15 cellular contexts compared by ENCODE assay signal in the genomic region with DNA sequence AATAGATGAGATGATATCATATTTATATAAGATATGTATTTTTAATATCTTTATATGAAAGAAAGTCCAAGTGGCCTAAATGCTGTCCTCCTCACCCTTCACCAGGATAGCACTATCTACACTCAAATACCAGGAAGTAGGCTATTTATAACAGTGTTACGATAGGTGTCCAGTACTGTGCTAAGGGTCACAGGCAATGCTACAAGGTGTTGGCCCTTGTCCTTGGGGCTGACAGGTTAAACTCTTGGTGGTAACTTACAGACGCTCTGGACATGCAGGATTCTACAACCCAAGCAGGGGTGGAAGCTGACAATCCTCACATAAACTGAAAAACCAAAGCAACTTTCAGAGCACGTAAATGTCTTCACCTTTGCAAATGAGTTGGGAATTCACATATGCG. TPM values are rescaled to one million over a fixed set of nuclear protein-coding genes. Genes with fewer than 3 reads are reported as not detected.
DNase-seq lines count a peak whose midpoint lies in the region; ATAC-seq and TF ChIP-seq lines count a peak whose summit lies in the region.
"Had no signal": no experiment of that assay in that cellular context is flagged by ENCODE, and none has a peak within 500 bp of the region (broad histone marks: within the 10 kb centered on the region; RNA-seq: fewer than 3 reads in every experiment).

No MANE protein-coding gene starts in this region.

- H3K4me2 ChIP-seq in IMR-90 (ENCODE audit: low read depth, low read length) = no peak overlapping the region
- H3K4me2 ChIP-seq: SK-N-SH had no signal

- no peak overlapping the region for H2AK9ac ChIP-seq in IMR-90 (replicated peaks; ENCODE audit: low read depth, low read length, poor library complexity)

- H2AFZ ChIP-seq in IMR-90 (replicated peaks; ENCODE audit: low read length, poor library complexity) = no peak overlapping the region

- TF ChIP-seq EP300 in stomach (IDR thresholded peaks at IDR 0.05) = no peak

- H3K56ac ChIP-seq in IMR-90 (ENCODE audit: extremely low read depth, insufficient read depth, low read length) = no peak overlapping the region

- in situ Hi-C loops in IMR-90 (cut with MboI; ENCODE audit: low sequenced_read_pairs) = no loop called here

- H3K27ac ChIP-seq in IMR-90 (ENCODE audit: insufficient read depth, low read length) (no peak overlapping the region), heart left ventricle (peak overlapping the region; percentile 53 to 92 (median 80)), stomach (peak overlapping the region in 4 of 5 donors; percentile 21 to 69 (median 30))

- no peak overlapping the region for H3K9ac ChIP-seq in IMR-90 (ENCODE audit: low read depth, low read length)
- H3K9ac ChIP-seq: SK-N-SH had no signal

- H3K14ac ChIP-seq in IMR-90 (replicated peaks; ENCODE audit: low read depth, low read length) = 0 out of 2 replicates have a peak overlapping the region, but pooled peaks have one; percentile 45

- no peaks in the 10 kb centered on the region; the same call in 1 of the 2 replicates for H4K20me1 ChIP-seq in IMR-90 (ENCODE audit: insufficient read depth, low read length)

- H3K27me3 ChIP-seq in IMR-90 (ENCODE audit: control insufficient read depth, insufficient read depth, low read length) (no peaks in the 10 kb centered on the region), heart left ventricle (no peaks in the 10 kb centered on the region), stomach (no peaks in the 10 kb centered on the region)

- peak overlapping the region; percentile 51; the same call in 1 of the 2 replicates for H3K23ac ChIP-seq in IMR-90 (ENCODE audit: low read depth, low read length)

- 100% methylated on average over 2 of the region's 4 CpGs; no CpG with 5 or more reads in 1 of the 2 experiments for WGBS in IMR-90 (ENCODE audit: extremely low coverage in 2 of 2, insufficient read length in 1 of 2), 2 experiments
- 47 to 62% (median 53%) methylated on average over 4 of the region's 4 CpGs for WGBS in heart left ventricle, 4 donors
- WGBS in stomach, 5 donors = 48 to 78% (median 68%) methylated on average over 4 of the region's 4 CpGs

- no peak overlapping the region; a peak in 1 of 4 replicates for H4K8ac ChIP-seq in IMR-90 (ENCODE audit: low read depth in 2 of 2, low read length in 2 of 2)

- no peak overlapping the region for H2BK120ac ChIP-seq in IMR-90 (ENCODE audit: low read depth, low read length)

- peaks cover 34 to 76% of the 10 kb centered on the region in 2 experiments for H3K79me1 ChIP-seq in IMR-90 (ENCODE audit: low read depth in 1 of 2, low read length in 2 of 2)

- dilution Hi-C loops in IMR-90 (cut with HindIII; ENCODE audit: low sequenced_read_pairs, unreplicated experiment) = no loop called here

- CTCF ChIA-PET in IMR-90 (lab: Yijun Ruan, JAX) = no interaction called here

- no peak overlapping the region for H2AK5ac ChIP-seq in IMR-90 (ENCODE audit: low read depth, low read length)

- intact Hi-C loops in IMR-90 (cut with micrococcal nuclease) = no loop called here
- intact Hi-C loops in heart left ventricle (cut with DNase I) = no loop called here
- intact Hi-C loops in stomach (cut with DNase I; ENCODE audit: low total_unique reads) = no loop called here

- DNase-seq in IMR-90 = no peak
- DNase-seq in heart left ventricle = peak in 4 of 5 donors; percentile 20 to 63 (median 40)
- no peak for DNase-seq in left lobe of liver (ENCODE audit: low spot score)
- DNase-seq in stomach = no peak
- no peak for DNase-seq in medulla oblongata (ENCODE audit: extremely low spot score)
- DNase-seq: ACHN; AML-193; Caco-2; H7; NCI-H187; NCI-H69; NK-92 treated with Interleukin-12 subunit alpha and Interleukin-12 subunit beta, amount 100 ng/mL, for 24 hours; SK-N-SH had no signal

- peaks cover 11% of the 10 kb centered on the region; the same call in 1 of the 2 replicates for H3K4me1 ChIP-seq in IMR-90 (ENCODE audit: control insufficient read depth, insufficient read depth, low read length)
- peaks cover 0 to 51% (median 27%) of the 10 kb centered on the region in 12 donors for H3K4me1 ChIP-seq in heart left ventricle
- peaks cover 11 to 45% (median 27%) of the 10 kb centered on the region in 4 donors for H3K4me1 ChIP-seq in stomach

- no peak overlapping the region for H4K91ac ChIP-seq in IMR-90 (ENCODE audit: insufficient read depth, low read depth, low read length)

- ATAC-seq in IMR-90 (ENCODE audit: low read depth) (no peak), heart left ventricle (peak; percentile 88 to 95 (median 92)), left lobe of liver (peak; percentile 26), GM18505 (IDR thresholded peaks at IDR 0.05; ENCODE audit: unreplicated experiment) (no peak), GM18519 (IDR thresholded peaks at IDR 0.05; ENCODE audit: low FRiP score, unreplicated experiment) (no peak)

- no peak overlapping the region for H4K5ac ChIP-seq in IMR-90 (ENCODE audit: low read depth, low read length)

- BruUV-seq in IMR-90 (replicated peaks; lab: Mats Ljungman, UMichigan) = no TSS peak

- no peak for TF ChIP-seq POLR2A in IMR-90 (IDR thresholded peaks at IDR 0.05; ENCODE audit: low read depth, low read length)
- no peak for TF ChIP-seq POLR2A in heart left ventricle (IDR thresholded peaks at IDR 0.05)
- no peak for TF ChIP-seq POLR2A in stomach (IDR thresholded peaks at IDR 0.05)
- no peak for TF ChIP-seq POLR2A in GM18505 (IDR thresholded peaks at IDR 0.05; ENCODE audit: borderline replicate concordance, extremely low read depth, insufficient read depth, insufficient read length)

- no peak overlapping the region for H2BK5ac ChIP-seq in IMR-90 (ENCODE audit: low read depth, low read length, poor library complexity, severe bottlenecking)

- H3K18ac ChIP-seq in IMR-90 (ENCODE audit: low read depth, low read length) = no peak overlapping the region

- H3K4ac ChIP-seq in IMR-90 (ENCODE audit: low read depth, low read length) = no peak overlapping the region

- peaks cover 7% of the 10 kb centered on the region for H3K9me1 ChIP-seq in IMR-90 (ENCODE audit: insufficient read depth, low read length)

- H3K9me3 ChIP-seq in IMR-90 (ENCODE audit: control insufficient read depth, insufficient read depth, low read length) (no peaks in the 10 kb centered on the region), heart left ventricle (no peaks in the 10 kb centered on the region), stomach (no peaks in the 10 kb centered on the region)
- H3K9me3 ChIP-seq: Caco-2, SK-N-SH had no signal

- H2BK20ac ChIP-seq in IMR-90 (ENCODE audit: low read depth, low read length) = no peak overlapping the region

- no peaks in the 10 kb centered on the region for H3K36me3 ChIP-seq in IMR-90 (ENCODE audit: control insufficient read depth, insufficient read depth, low read length)
- H3K36me3 ChIP-seq in heart left ventricle = no peaks in the 10 kb centered on the region
- H3K36me3 ChIP-seq in stomach = no peaks in the 10 kb centered on the region

- H3K4me3 ChIP-seq in IMR-90 (ENCODE audit: insufficient read depth, low read depth, low read length) = no peak overlapping the region
- H3K4me3 ChIP-seq in heart left ventricle = no peak overlapping the region
- H3K4me3 ChIP-seq in stomach = no peak overlapping the region

- POLR2A ChIA-PET in IMR-90 (lab: Charles Lee; ENCODE audit: unreplicated experiment) = no interaction called here

- no peak overlapping the region for H2BK15ac ChIP-seq in IMR-90 (ENCODE audit: low read depth, low read length)

- no peak for TF ChIP-seq RAD21 in IMR-90 (IDR thresholded peaks at IDR 0.05; ENCODE audit: low read length)

- no peak for TF ChIP-seq CTCF in IMR-90 (conservative IDR thresholded peaks at IDR 0.05; ENCODE audit: low read depth, low read length)
- TF ChIP-seq CTCF in heart left ventricle (IDR thresholded peaks at IDR 0.05) = no peak
- no peak for TF ChIP-seq CTCF in stomach (IDR thresholded peaks at IDR 0.05)

TF ChIP-seq in IMR-90, 13 proteins besides CTCF, POLR2A, EP300 and RAD21:
- TF ChIP-seq SMC3 (IDR thresholded peaks at IDR 0.05; ENCODE audit: low read depth, low read length) = no peak
- TF ChIP-seq CHD1 (IDR thresholded peaks at IDR 0.05; ENCODE audit: low read depth, low read length) = no peak
- TF ChIP-seq MAFK (IDR thresholded peaks at IDR 0.05; ENCODE audit: low read depth, low read length) = no peak
- TF ChIP-seq, protein P1, sequence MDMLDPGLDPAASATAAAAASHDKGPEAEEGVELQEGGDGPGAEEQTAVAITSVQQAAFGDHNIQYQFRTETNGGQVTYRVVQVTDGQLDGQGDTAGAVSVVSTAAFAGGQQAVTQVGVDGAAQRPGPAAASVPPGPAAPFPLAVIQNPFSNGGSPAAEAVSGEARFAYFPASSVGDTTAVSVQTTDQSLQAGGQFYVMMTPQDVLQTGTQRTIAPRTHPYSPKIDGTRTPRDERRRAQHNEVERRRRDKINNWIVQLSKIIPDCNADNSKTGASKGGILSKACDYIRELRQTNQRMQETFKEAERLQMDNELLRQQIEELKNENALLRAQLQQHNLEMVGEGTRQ (IDR thresholded peaks at IDR 0.05; ENCODE audit: low read depth, low read length) = no peak
- TF ChIP-seq MAZ (IDR thresholded peaks at IDR 0.05; ENCODE audit: borderline replicate concordance, low read depth, low read length) = no peak
- TF ChIP-seq NFE2L2 (IDR thresholded peaks at IDR 0.05; ENCODE audit: low read depth, low read length) = no peak
- no peak for TF ChIP-seq MXI1 (IDR thresholded peaks at IDR 0.05; ENCODE audit: borderline replicate concordance, low read depth, low read length)
- TF ChIP-seq, protein P2, sequence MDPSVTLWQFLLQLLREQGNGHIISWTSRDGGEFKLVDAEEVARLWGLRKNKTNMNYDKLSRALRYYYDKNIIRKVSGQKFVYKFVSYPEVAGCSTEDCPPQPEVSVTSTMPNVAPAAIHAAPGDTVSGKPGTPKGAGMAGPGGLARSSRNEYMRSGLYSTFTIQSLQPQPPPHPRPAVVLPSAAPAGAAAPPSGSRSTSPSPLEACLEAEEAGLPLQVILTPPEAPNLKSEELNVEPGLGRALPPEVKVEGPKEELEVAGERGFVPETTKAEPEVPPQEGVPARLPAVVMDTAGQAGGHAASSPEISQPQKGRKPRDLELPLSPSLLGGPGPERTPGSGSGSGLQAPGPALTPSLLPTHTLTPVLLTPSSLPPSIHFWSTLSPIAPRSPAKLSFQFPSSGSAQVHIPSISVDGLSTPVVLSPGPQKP (IDR thresholded peaks at IDR 0.05; ENCODE audit: borderline replicate concordance, low read depth, low read length) = no peak
- TF ChIP-seq CEBPB (IDR thresholded peaks at IDR 0.05; ENCODE audit: low read depth, low read length) = no peak
TF ChIP-seq in IMR-90: peak in this region for 0.

RNA-seq across cellular contexts. Expression of a gene that starts 22.3 kb away (rescaled TPM):
- 23.3 and 28.9 TPM in 2 replicates for total RNA-seq in IMR-90 (2012; rRNA removed)
- 22.3 and 23.5 TPM in 2 replicates for polyA plus RNA-seq in IMR-90 (2012; rRNA removed)
- 8.0 and 12.7 TPM in 2 replicates for polyA plus RNA-seq in IMR-90 (2012; cell fraction: cytosol; rRNA removed)
- polyA plus RNA-seq in IMR-90 (2012; cell fraction: nucleus; rRNA removed; ENCODE audit: low replicate concordance) = 5.1 and 13.7 TPM in 2 replicates
- 10 to 100 TPM; 39.1 to 72.7 (median 52.0) TPM for total RNA-seq in heart left ventricle
- 10 to 100 TPM; 10.9 to 24.3 TPM for polyA plus RNA-seq in heart left ventricle
- 1.9 TPM for total RNA-seq in left lobe of liver
- 10 to 100 TPM in 2 of 5 donors, 1 to 10 TPM in 3; 1.2 to 19.9 (median 8.0) TPM for total RNA-seq in stomach
- polyA plus RNA-seq in stomach = 1 to 10 TPM; 1.8 to 7.0 (median 3.4) TPM

Comparison
In these comparisons a context has a peak if more than half of its experiments do, and no peak if none do; other contexts are left out.
1. ATAC-seq: peak in heart left ventricle (4 of 4) and left lobe of liver (single experiment); none in IMR-90 (single experiment), GM18505 (single experiment) and GM18519 (single experiment).
2. DNase-seq: peak in heart left ventricle (4 of 5); none in IMR-90 (single experiment), left lobe of liver (single experiment), stomach (single experiment) and medulla oblongata (single experiment).